ENCODE assay signal across 14 cellular contexts in genomic region chr18:47911877-47912276, GRCh38. TPM values are rescaled to one million over a fixed set of nuclear protein-coding genes. Genes with fewer than 3 reads are reported as not detected.
DNase-seq lines count a peak whose midpoint lies in the region; ATAC-seq and TF ChIP-seq lines count a peak whose summit lies in the region.
"Had no signal": no experiment of that assay in that cellular context is flagged by ENCODE, and none has a peak within 500 bp of the region (broad histone marks: within the 10 kb centered on the region; RNA-seq: fewer than 3 reads in every experiment).

No MANE protein-coding gene starts in this region.

- no peak for TF ChIP-seq EP300 in tibial nerve (IDR thresholded peaks at IDR 0.05)

- TF ChIP-seq CTCF in mammary epithelial cell (conservative IDR thresholded peaks at IDR 0.05 in 1 of 2, IDR thresholded peaks at IDR 0.05 in 1 of 2; ENCODE audit: extremely low read depth in 1 of 2, insufficient read depth in 1 of 2, low read depth in 1 of 2, low read length in 2 of 2) (no peak), right lobe of liver (IDR thresholded peaks at IDR 0.05) (no peak), tibial nerve (IDR thresholded peaks at IDR 0.05) (no peak)

- 70% methylated on average over 4 of the region's 4 CpGs for WGBS in mammary epithelial cell (ENCODE audit: low coverage, missing lambda C conversion rate)
- WGBS in right lobe of liver (ENCODE audit: insufficient coverage, low coverage, low lambda C conversion rate, missing lambda C conversion rate), result 6% methylated on average over 4 of the region's 4 CpGs
- WGBS in tibial nerve, 2 donors, result 50 to 54% methylated on average over 4 of the region's 4 CpGs

- no peak for DNase-seq in activated naive CD4-positive, alpha-beta T cell treated with anti-CD3 and anti-CD28 coated beads for 36 hours
- no peak for DNase-seq in activated naive CD4-positive, alpha-beta T cell (lab: John Stamatoyannopoulos, UW)
- DNase-seq in mammary epithelial cell, result no peak
- no peak for DNase-seq in right lobe of liver
- no peak for DNase-seq in tibial nerve (ENCODE audit: low spot score in 2 of 2)
- DNase-seq in glomerular visceral epithelial cell (ENCODE audit: extremely low spot score), result no peak
- no peak for DNase-seq in iPS-NIHi11 (ENCODE audit: low spot score)
- DNase-seq: ACHN, cerebellar nuclear complex, DMS79, Karpas-422, kidney had no signal

- H3K9ac ChIP-seq in mammary epithelial cell (ENCODE audit: insufficient read depth, low read length), result no peak overlapping the region

- TF ChIP-seq POLR2A in right lobe of liver (IDR thresholded peaks at IDR 0.05) (no peak), tibial nerve (IDR thresholded peaks at IDR 0.05) (no peak)

- peak overlapping the region; percentile 52 for H3K4me2 ChIP-seq in mammary epithelial cell (ENCODE audit: insufficient read depth, low read depth, low read length)

- H3K9me3 Mint-ChIP-seq in activated naive CD4-positive, alpha-beta T cell treated with anti-CD3 and anti-CD28 coated beads for 36 hours, result peaks cover 6% of the 10 kb centered on the region

- H3K79me2 ChIP-seq in mammary epithelial cell (ENCODE audit: insufficient read depth, low read length), result peaks cover 100% of the 10 kb centered on the region

- H3K27me3 ChIP-seq in mammary epithelial cell (ENCODE audit: insufficient read depth, low read length), result no peaks in the 10 kb centered on the region
- no peaks in the 10 kb centered on the region for H3K27me3 ChIP-seq in right lobe of liver
- no peaks in the 10 kb centered on the region for H3K27me3 ChIP-seq in tibial nerve

- dilution Hi-C loops in mammary epithelial cell (cut with HindIII; ENCODE audit: low sequenced_read_pairs), result no loop called here

- no peak overlapping the region for H3K4me3 Mint-ChIP-seq in activated naive CD4-positive, alpha-beta T cell treated with anti-CD3 and anti-CD28 coated beads for 36 hours

- H3K27me3 Mint-ChIP-seq in activated naive CD4-positive, alpha-beta T cell treated with anti-CD3 and anti-CD28 coated beads for 36 hours (ENCODE audit: low read depth), result no peaks in the 10 kb centered on the region

- in situ Hi-C loops in mammary epithelial cell (cut with MboI; ENCODE audit: low sequenced_read_pairs in 2 of 2), result no loop called here

- CTCF ChIA-PET in activated naive CD4-positive, alpha-beta T cell treated with anti-CD3 and anti-CD28 coated beads for 36 hours (lab: Charles Lee), result interaction anchor here (0.7 kb wide), 1 partner anchor 80 kb away, joined by 3 read pairs; no protein-coding TSS in a partner anchor
- CTCF ChIA-PET in mammary epithelial cell (lab: Charles Lee; ENCODE audit: low non-redundant PET), result no interaction called here

- H3K4me3 ChIP-seq in mammary epithelial cell (replicated peaks in 1 of 3; ENCODE audit: insufficient read depth in 1 of 3, low read depth in 2 of 3, low read length in 3 of 3), result no peak overlapping the region
- no peak overlapping the region for H3K4me3 ChIP-seq in right lobe of liver
- no peak overlapping the region for H3K4me3 ChIP-seq in tibial nerve
- H3K4me3 ChIP-seq: thoracic aorta had no signal

- H3K4me1 ChIP-seq in mammary epithelial cell (ENCODE audit: insufficient read depth, low read length), result peaks cover 26% of the 10 kb centered on the region
- peaks cover 0 to 35% (median 13%) of the 10 kb centered on the region in 4 donors for H3K4me1 ChIP-seq in right lobe of liver
- H3K4me1 ChIP-seq in tibial nerve, result peaks cover 0 to 61% (median 31%) of the 10 kb centered on the region in 4 donors

- peak overlapping the region; percentile 59 for H3K27ac Mint-ChIP-seq in activated naive CD4-positive, alpha-beta T cell treated with anti-CD3 and anti-CD28 coated beads for 36 hours

- no TSS peak for BruUV-seq in mammary epithelial cell (replicated peaks; lab: Mats Ljungman, UMichigan)

- H3K36me3 ChIP-seq in mammary epithelial cell (ENCODE audit: insufficient read depth, low read length) (no peaks in the 10 kb centered on the region), right lobe of liver (no peaks in the 10 kb centered on the region), tibial nerve (peaks cover 0 to 20% (median 0%) of the 10 kb centered on the region in 3 donors)
- H3K36me3 ChIP-seq: thoracic aorta had no signal

- peak; percentile 92 to 97 (median 96) for ATAC-seq in right lobe of liver
- no peak for ATAC-seq in activated CD4-positive, CD25-positive, alpha-beta regulatory T cell treated with anti-CD3 and anti-CD28 coated beads, Interleukin-2, amount 50 U/mL, for 24 hours

- peaks cover 12% of the 10 kb centered on the region for H3K36me3 Mint-ChIP-seq in activated naive CD4-positive, alpha-beta T cell treated with anti-CD3 and anti-CD28 coated beads for 36 hours (ENCODE audit: low read depth)

- no peak overlapping the region for H2AFZ ChIP-seq in mammary epithelial cell (ENCODE audit: low read depth, low read length)

- no peaks in the 10 kb centered on the region for H4K20me1 ChIP-seq in mammary epithelial cell (ENCODE audit: insufficient read depth, low read length)

- H3K9me3 ChIP-seq in mammary epithelial cell (replicated peaks; ENCODE audit: insufficient read depth, low read length) (no peaks in the 10 kb centered on the region), right lobe of liver (no peaks in the 10 kb centered on the region), tibial nerve (no peaks in the 10 kb centered on the region)
- H3K9me3 ChIP-seq: thoracic aorta had no signal

- H3K4me1 Mint-ChIP-seq in activated naive CD4-positive, alpha-beta T cell treated with anti-CD3 and anti-CD28 coated beads for 36 hours (ENCODE audit: low read depth), result peaks cover 86% of the 10 kb centered on the region

- intact Hi-C loops in activated naive CD4-positive, alpha-beta T cell treated with anti-CD3 and anti-CD28 coated beads for 36 hours (cut with micrococcal nuclease), result loop anchor here (1.0 to 2.0 kb wide), 3 partner anchors 11 to 27 kb away; partner anchors contain the start of gene SMAD2
- intact Hi-C loops in mammary epithelial cell (cut with micrococcal nuclease), result no loop called here
- intact Hi-C loops in right lobe of liver (cut with DNase I), result no loop called here

- H3K27ac ChIP-seq in mammary epithelial cell (ENCODE audit: insufficient read depth, low read depth, low read length), result peak overlapping the region; percentile 44
- H3K27ac ChIP-seq in right lobe of liver, result peak overlapping the region; percentile 19 to 42 (median 21)
- peak overlapping the region in 3 of 4 donors; percentile 23 to 78 (median 73) for H3K27ac ChIP-seq in tibial nerve
- H3K27ac ChIP-seq: thoracic aorta had no signal

RNA-seq across cellular contexts. Expression of gene SMAD2, which starts 18.6 kb away (rescaled TPM):
- 100 to 1,000 TPM; 106 to 116 TPM for total RNA-seq in activated naive CD4-positive, alpha-beta T cell treated with anti-CD3 and anti-CD28 coated beads for 36 hours
- total RNA-seq in mammary epithelial cell, result 100 to 1,000 TPM in 1 of 2 donors, 10 to 100 TPM in 1; 79.4 to 128 TPM
- 56.9 TPM for polyA plus RNA-seq in mammary epithelial cell
- polyA minus RNA-seq in mammary epithelial cell, result 102 TPM
- 10 to 100 TPM; 31.2 to 46.1 (median 36.0) TPM for total RNA-seq in right lobe of liver
- total RNA-seq in tibial nerve, result 10 to 100 TPM; 34.8 to 54.5 (median 45.5) TPM

Comparison
In these comparisons a context has a peak if more than half of its experiments do, and no peak if none do; other contexts are left out.
1. H3K27ac ChIP-seq: peak in every context shown above with its lines; median percentile 73 in tibial nerve; 44 in mammary epithelial cell; 21 in right lobe of liver.
2. ATAC-seq: peak in right lobe of liver (4 of 4); none in activated CD4-positive, CD25-positive, alpha-beta regulatory T cell treated with anti-CD3 and anti-CD28 coated beads, Interleukin-2, amount 50 U/mL, for 24 hours (0 of 2).